ENCODE assay signal across 27 cellular contexts in genomic region chr2:139214806-139215205, GRCh38.
"Had no signal": no experiment of that assay in that cellular context is flagged by ENCODE, and none has a peak within 500 bp of the region (broad histone marks: within the 10 kb centered on the region; RNA-seq: fewer than 3 reads in every experiment).

No MANE protein-coding gene starts in this region.

- H3K36me3 ChIP-seq: SJSA1 had no signal

- H3K27me3 ChIP-seq: SJSA1 had no signal

- H3K4me3 ChIP-seq: SJSA1 had no signal

- DNase-seq: activated B cell treated with CpG ODN at 0.5 μM for 24 hours; activated CD4-positive, alpha-beta memory T cell treated with anti-CD3 and anti-CD28 coated beads, Interleukin-2, amount 10 ng/mL, durations not matched to agents 7 days and 5 days; activated CD4-positive, alpha-beta T cell treated with anti-CD3 and anti-CD28 coated beads for 48 hours; activated CD4-positive, CD25-positive, alpha-beta regulatory T cell treated with anti-CD3 and anti-CD28 coated beads, Interleukin-2, amount 50 U/mL, for 72 hours; activated CD8-positive, alpha-beta memory T cell treated with anti-CD3 and anti-CD28 coated beads for 24 hours; activated CD8-positive, alpha-beta memory T cell treated with anti-CD3 and anti-CD28 coated beads, Interleukin-2, amount 10 ng/mL, durations not matched to agents 7 days and 5 days; activated CD8-positive, alpha-beta memory T cell treated with anti-CD3 and anti-CD28 coated beads, Interleukin-2, amount 50 U/mL, for 48 hours; activated effector memory CD4-positive, alpha-beta T cell treated with anti-CD3 and anti-CD28 coated beads, Interleukin-2, amount 50 U/mL, for 16 hours; activated naive CD4-positive, alpha-beta T cell; activated naive CD4-positive, alpha-beta T cell treated with anti-CD3 and anti-CD28 coated beads, Interleukin-2, amount 50 U/mL, for 16 hours; activated naive CD8-positive, alpha-beta T cell treated with anti-CD3 and anti-CD28 coated beads for 36 hours; activated T-cell treated with anti-CD3 and anti-CD28 coated beads, Interleukin-2, amount 50 U/mL, for 48 hours; amniotic stem cell; aorta; Kasumi-1; KG1; NCI-H1092 treated with DMSO at 0.1 percent for 48 hours; NCI-H1417; NCI-H146; NCI-H187; NCI-H2029 treated with DMSO at 0.1 percent for 48 hours; NCI-H226; NCI-H446 treated with DMSO at 0.1 percent for 48 hours; NCI-H524; SHP77; SK-N-SH had no signal
